ENCODE assay signal across 14 cellular contexts in the genomic region with DNA sequence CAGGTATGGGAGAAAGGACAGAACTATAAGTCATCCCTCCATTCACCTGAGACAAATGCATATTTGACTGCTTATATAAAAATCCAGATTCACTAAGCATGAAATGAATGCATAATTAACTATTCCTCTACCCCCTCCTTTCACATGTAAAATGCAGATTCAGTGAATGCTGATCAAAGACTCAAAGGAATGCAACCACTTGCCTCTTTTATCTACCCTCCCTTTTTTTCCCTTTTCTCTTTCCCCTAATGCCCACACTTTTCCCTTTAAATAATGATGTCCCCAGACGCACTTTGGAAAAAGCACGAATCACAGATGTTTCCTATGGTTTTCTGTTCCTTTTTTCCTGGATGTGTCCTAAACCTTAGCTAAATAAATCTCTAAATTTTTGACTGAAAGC. TPM values are rescaled to one million over a fixed set of nuclear protein-coding genes. Genes with fewer than 3 reads are reported as not detected.
A peak's percentile ranks its signal among the peaks of the same experiment; 100 is the strongest.
DNase-seq lines count a peak whose midpoint lies in the region; ATAC-seq, FAIRE-seq and TF ChIP-seq lines count a peak whose summit lies in the region.
"Had no signal": no experiment of that assay in that cellular context is flagged by ENCODE, and none has a peak within 500 bp of the region (broad histone marks: within the 10 kb centered on the region; RNA-seq: fewer than 3 reads in every experiment).

No MANE protein-coding gene starts in this region.

- TF ChIP-seq CTCF in mammary epithelial cell (conservative IDR thresholded peaks at IDR 0.05 in 1 of 2, IDR thresholded peaks at IDR 0.05 in 1 of 2; ENCODE audit: extremely low read depth in 1 of 2, insufficient read depth in 1 of 2, low read depth in 1 of 2, low read length in 2 of 2): no peak
- TF ChIP-seq CTCF in HepG2 (CRISPR knock-in tag; IDR thresholded peaks at IDR 0.05): no peak

- intact Hi-C loops in mammary epithelial cell (cut with micrococcal nuclease): loop anchor here (5.0 kb wide), 1 partner anchor 35 kb away; no protein-coding TSS in a partner anchor
- intact Hi-C loops in HepG2 (cut with micrococcal nuclease; ENCODE audit: unreplicated experiment): no loop called here

- BruUV-seq in mammary epithelial cell (replicated peaks; lab: Mats Ljungman, UMichigan) (no TSS peak), HepG2 (replicated peaks; lab: Mats Ljungman, UMichigan) (no TSS peak)

- peak overlapping the region; percentile 78 for H3K4me2 ChIP-seq in mammary epithelial cell (ENCODE audit: insufficient read depth, low read depth, low read length)
- no peak overlapping the region for H3K4me2 ChIP-seq in HepG2 (ENCODE audit: low read depth, low read length)

- peak overlapping the region; percentile 62 for H3K9ac ChIP-seq in HUES48 (ENCODE audit: low read depth, low read length)
- H3K9ac ChIP-seq in mammary epithelial cell (ENCODE audit: insufficient read depth, low read length): no peak overlapping the region
- H3K9ac ChIP-seq in HepG2 (ENCODE audit: insufficient read depth, low read depth, low read length): no peak overlapping the region

- peaks cover 71% of the 10 kb centered on the region for H3K4me1 ChIP-seq in CD4-positive, CD25-positive, alpha-beta regulatory T cell (ENCODE audit: control insufficient read depth, insufficient read depth, low read length, poor library complexity, severe bottlenecking)
- H3K4me1 ChIP-seq in HUES48 (ENCODE audit: control insufficient read depth, insufficient read depth, low read length) (peaks cover 52% of the 10 kb centered on the region), mammary epithelial cell (ENCODE audit: insufficient read depth, low read length) (peaks cover 15% of the 10 kb centered on the region), HepG2 (ENCODE audit: insufficient read depth, low read length) (peaks cover 31% of the 10 kb centered on the region)

- H3K4me3 ChIP-seq in CD4-positive, CD25-positive, alpha-beta regulatory T cell (ENCODE audit: low read depth, low read length): peak overlapping the region; percentile 71
- H3K4me3 ChIP-seq in HUES48 (ENCODE audit: low read depth, low read length) (peak overlapping the region; percentile 37), mammary epithelial cell (replicated peaks in 1 of 3; ENCODE audit: insufficient read depth in 1 of 3, low read depth in 2 of 3, low read length in 3 of 3) (no peak overlapping the region), HepG2 (replicated peaks in 1 of 3; ENCODE audit: insufficient read depth in 1 of 3, low read depth in 2 of 3, low read length in 3 of 3) (no peak overlapping the region)
- H3K4me3 ChIP-seq: HAP-1 had no signal

- H3K27me3 ChIP-seq in CD4-positive, CD25-positive, alpha-beta regulatory T cell (ENCODE audit: control insufficient read depth, insufficient read depth, low read length): no peaks in the 10 kb centered on the region
- H3K27me3 ChIP-seq in HUES48 (ENCODE audit: control insufficient read depth, insufficient read depth, low read length) (no peaks in the 10 kb centered on the region), mammary epithelial cell (ENCODE audit: insufficient read depth, low read length) (no peaks in the 10 kb centered on the region), HepG2 (ENCODE audit: control insufficient read depth in 1 of 2, insufficient read depth in 2 of 2, low read length in 2 of 2) (0 out of 5 replicates have a peak, but pooled peaks cover 0 to 17% of the 10 kb centered on the region in 2 experiments)

- no peak for TF ChIP-seq EP300 in HepG2 (IDR thresholded peaks at IDR 0.05; ENCODE audit: low read depth in 2 of 2, low read length in 2 of 2)
- TF ChIP-seq EP300 in HepG2 (CRISPR knock-in tag; IDR thresholded peaks at IDR 0.05; ENCODE audit: borderline replicate concordance): no peak

- H4K20me1 ChIP-seq in mammary epithelial cell (ENCODE audit: insufficient read depth, low read length) (no peaks in the 10 kb centered on the region), HepG2 (ENCODE audit: insufficient read depth, low read length) (no peaks in the 10 kb centered on the region)

- dilution Hi-C loops in mammary epithelial cell (cut with HindIII; ENCODE audit: low sequenced_read_pairs): no loop called here

- no peaks in the 10 kb centered on the region for H3K9me3 ChIP-seq in CD4-positive, CD25-positive, alpha-beta regulatory T cell (ENCODE audit: control insufficient read depth in 2 of 2, low read length in 2 of 2)
- H3K9me3 ChIP-seq in HUES48 (ENCODE audit: control insufficient read depth, insufficient read depth, low read length) (no peaks in the 10 kb centered on the region), mammary epithelial cell (replicated peaks; ENCODE audit: insufficient read depth, low read length) (no peaks in the 10 kb centered on the region), HepG2 (ENCODE audit: low read length) (no peaks in the 10 kb centered on the region)
- H3K9me3 ChIP-seq: HAP-1 had no signal

- no peaks in the 10 kb centered on the region for H3K79me2 ChIP-seq in mammary epithelial cell (ENCODE audit: insufficient read depth, low read length)
- H3K79me2 ChIP-seq in HepG2 (ENCODE audit: insufficient read depth, low read length): no peaks in the 10 kb centered on the region

- H3K4me3 Mint-ChIP-seq in CD4-positive, CD25-positive, alpha-beta regulatory T cell: peak overlapping the region; percentile 59 to 83 (median 72)
- H3K4me3 Mint-ChIP-seq in naive thymus-derived CD8-positive, alpha-beta T cell: peak overlapping the region; percentile 2 to 82 (median 68)
- H3K4me3 Mint-ChIP-seq: activated naive CD4-positive, alpha-beta T cell treated with anti-CD3 and anti-CD28 coated beads for 36 hours; stimulated activated memory B cell treated with anti-CD40 and anti-IgM and Interleukin-4, amounts not matched to agents 10 μg/mL and 1 μg/mL and 100 μg/mL, for 72 hours had no signal

- POLR2A ChIA-PET in naive thymus-derived CD8-positive, alpha-beta T cell (lab: Charles Lee): interaction anchor here (0.6 to 9.9 kb wide), 8 partner anchors 9 to 149 kb away, joined by 3 to 226 read pairs (median 4); a partner anchor contains a TSS
- POLR2A ChIA-PET in HepG2 (lab: Yijun Ruan, JAX): no interaction called here

- FAIRE-seq in HepG2 (lab: Jason Lieb, UNC) (no peak), GM19239 (lab: Jason Lieb, UNC) (no peak)
- FAIRE-seq: colon had no signal

- CTCF ChIA-PET in mammary epithelial cell (lab: Charles Lee; ENCODE audit: low non-redundant PET) (no interaction called here), HepG2 (lab: Yijun Ruan, JAX; ENCODE audit: low intra/inter-chr PET ratio, low total read pairs) (no interaction called here)

- no peaks in the 10 kb centered on the region for H3K27me3 Mint-ChIP-seq in CD4-positive, CD25-positive, alpha-beta regulatory T cell
- no peaks in the 10 kb centered on the region for H3K27me3 Mint-ChIP-seq in naive thymus-derived CD8-positive, alpha-beta T cell
- H3K27me3 Mint-ChIP-seq: stimulated activated memory B cell treated with anti-CD40 and anti-IgM and Interleukin-4, amounts not matched to agents 10 μg/mL and 1 μg/mL and 100 μg/mL, for 72 hours had no signal

- no peak for DNase-seq in CD4-positive, CD25-positive, alpha-beta regulatory T cell
- DNase-seq in mammary epithelial cell (no peak), HepG2 (ENCODE audit: low spot score) (no peak), GM19239 (ENCODE audit: insufficient read length, low spot score) (no peak)
- no peak for DNase-seq in naive thymus-derived CD8-positive, alpha-beta T cell
- no peak for DNase-seq in stimulated activated CD4-positive, alpha-beta T cell treated with anti-CD3 and anti-CD28 coated beads, Interleukin-1b, Interleukin-23, amount 100 ng/mL, for 48 hours

- peaks cover 40 to 87% (median 65%) of the 10 kb centered on the region in 4 donors for H3K4me1 Mint-ChIP-seq in CD4-positive, CD25-positive, alpha-beta regulatory T cell
- peaks cover 36 to 85% (median 80%) of the 10 kb centered on the region in 4 donors for H3K4me1 Mint-ChIP-seq in naive thymus-derived CD8-positive, alpha-beta T cell

- H3K27ac ChIP-seq in CD4-positive, CD25-positive, alpha-beta regulatory T cell (ENCODE audit: insufficient read depth, low read length, poor library complexity, severe bottlenecking): peak overlapping the region; percentile 68
- peak overlapping the region; percentile 87 for H3K27ac ChIP-seq in HUES48 (ENCODE audit: low read depth, low read length)
- H3K27ac ChIP-seq in mammary epithelial cell (ENCODE audit: insufficient read depth, low read depth, low read length): no peak overlapping the region
- H3K27ac ChIP-seq in HepG2 (ENCODE audit: extremely low read length, insufficient read depth, low read length): no peak overlapping the region
- H3K27ac ChIP-seq: C4-2B had no signal

- no peak for TF ChIP-seq POLR2A in HepG2 (IDR thresholded peaks at IDR 0.05; ENCODE audit: insufficient read depth in 1 of 2, low read depth in 2 of 2, low read length in 2 of 2)

- peak overlapping the region; percentile 39 to 98 (median 92) for H3K27ac Mint-ChIP-seq in CD4-positive, CD25-positive, alpha-beta regulatory T cell
- peak overlapping the region; percentile 83 to 95 (median 92) for H3K27ac Mint-ChIP-seq in naive thymus-derived CD8-positive, alpha-beta T cell
- H3K27ac Mint-ChIP-seq: stimulated activated memory B cell treated with anti-CD40 and anti-IgM and Interleukin-4, amounts not matched to agents 10 μg/mL and 1 μg/mL and 100 μg/mL, for 72 hours had no signal

- in situ Hi-C loops in mammary epithelial cell (cut with MboI; ENCODE audit: low sequenced_read_pairs in 2 of 2): no loop called here
- in situ Hi-C loops in HepG2 (cut with HindIII; ENCODE audit: extremely low pct_ligation_motif_present, low pct_unique_long_range_greater_than_20kb): no loop called here

- no peaks in the 10 kb centered on the region for H3K36me3 ChIP-seq in CD4-positive, CD25-positive, alpha-beta regulatory T cell (ENCODE audit: control insufficient read depth, insufficient read depth, low read length)
- H3K36me3 ChIP-seq in HUES48 (ENCODE audit: control insufficient read depth, insufficient read depth, low read length) (no peaks in the 10 kb centered on the region), mammary epithelial cell (ENCODE audit: insufficient read depth, low read length) (no peaks in the 10 kb centered on the region), HepG2 (replicated peaks in 1 of 2; ENCODE audit: control insufficient read depth in 1 of 2, insufficient read depth in 2 of 2, low read length in 2 of 2) (no peaks in the 10 kb centered on the region)
- H3K36me3 ChIP-seq: HAP-1 had no signal

- peaks cover 0 to 1% (median 0%) of the 10 kb centered on the region in 7 donors for H3K9me3 Mint-ChIP-seq in CD4-positive, CD25-positive, alpha-beta regulatory T cell
- no peaks in the 10 kb centered on the region for H3K9me3 Mint-ChIP-seq in naive thymus-derived CD8-positive, alpha-beta T cell
- H3K9me3 Mint-ChIP-seq: activated naive CD4-positive, alpha-beta T cell treated with anti-CD3 and anti-CD28 coated beads for 36 hours; stimulated activated memory B cell treated with anti-CD40 and anti-IgM and Interleukin-4, amounts not matched to agents 10 μg/mL and 1 μg/mL and 100 μg/mL, for 72 hours had no signal

- no peak for TF ChIP-seq RAD21 in HepG2 (CRISPR knock-in tag; IDR thresholded peaks at IDR 0.05)

- 97% methylated on average over 2 of the region's 2 CpGs for WGBS in mammary epithelial cell (ENCODE audit: low coverage, missing lambda C conversion rate)
- 62% methylated on average over 2 of the region's 2 CpGs for WGBS in HepG2 (ENCODE audit: low lambda C conversion rate)

- ATAC-seq in CD4-positive, CD25-positive, alpha-beta regulatory T cell (ENCODE audit: low read depth in 2 of 2): no peak
- ATAC-seq in naive thymus-derived CD8-positive, alpha-beta T cell: no peak
- no peak for ATAC-seq in HepG2
- no peak for ATAC-seq in HG03097 (IDR thresholded peaks at IDR 0.05; ENCODE audit: low FRiP score, unreplicated experiment)

- no peak overlapping the region for H2AFZ ChIP-seq in mammary epithelial cell (ENCODE audit: low read depth, low read length)
- no peak overlapping the region for H2AFZ ChIP-seq in HepG2 (ENCODE audit: low read length)

- no peaks in the 10 kb centered on the region for H3K36me3 Mint-ChIP-seq in CD4-positive, CD25-positive, alpha-beta regulatory T cell
- H3K36me3 Mint-ChIP-seq in naive thymus-derived CD8-positive, alpha-beta T cell: no peaks in the 10 kb centered on the region
- H3K36me3 Mint-ChIP-seq: stimulated activated memory B cell treated with anti-CD40 and anti-IgM and Interleukin-4, amounts not matched to agents 10 μg/mL and 1 μg/mL and 100 μg/mL, for 72 hours had no signal

RNA-seq across cellular contexts. Expression of a gene that starts 4.5 kb away (rescaled TPM):
- total RNA-seq in CD4-positive, CD25-positive, alpha-beta regulatory T cell: 118 TPM
- 100 to 1,000 TPM; 405 to 493 (median 439) TPM for polyA plus RNA-seq in CD4-positive, CD25-positive, alpha-beta regulatory T cell
- total RNA-seq in mammary epithelial cell: 1 to 10 TPM in 1 of 2 donors, under 1 TPM in 1; 0.67 to 1.3 TPM
- polyA plus RNA-seq in mammary epithelial cell: 3.5 TPM
- polyA minus RNA-seq in mammary epithelial cell: not detected
- total RNA-seq in naive thymus-derived CD8-positive, alpha-beta T cell: 10 to 100 TPM; 97.8 to 99.8 TPM
- polyA plus RNA-seq in naive thymus-derived CD8-positive, alpha-beta T cell: 100 to 1,000 TPM; 460 to 532 (median 464) TPM
- total RNA-seq in HepG2 (2016; rRNA removed; fragmentation: Illumina TruSeq; extraction: Trizol): 1.00 and 1.6 TPM in 2 replicates
- total RNA-seq in HepG2 (2016; cell fraction: cytosol; rRNA removed; fragmentation: Illumina TruSeq; extraction: Trizol; ENCODE audit: low read depth): not detected in 2 replicates
- total RNA-seq in HepG2 (2016; cell fraction: insoluble cytoplasmic fraction; rRNA removed; fragmentation: Illumina TruSeq; extraction: Trizol): 0.65 and 0.71 TPM in 2 replicates
- 0.45 and 0.74 TPM in 2 replicates for total RNA-seq in HepG2 (2016; cell fraction: membrane; rRNA removed; fragmentation: Illumina TruSeq; extraction: Trizol)
- 0.62 and 0.91 TPM in 2 replicates for total RNA-seq in HepG2 (2016; cell fraction: nucleus; rRNA removed; fragmentation: Illumina TruSeq; extraction: Trizol)
- 0.71 and 1.1 TPM in 2 replicates for polyA plus RNA-seq in HepG2 (2011; rRNA removed)
- 0.62 and 1.2 TPM in 2 replicates for polyA plus RNA-seq in HepG2 (2011; cell fraction: cytosol; rRNA removed)
- 0.38 TPM in 1 of 2 replicates, not detected in the other for polyA plus RNA-seq in HepG2 (2011; cell fraction: nucleus; rRNA removed)
- polyA plus RNA-seq in HepG2 (2012): 0.74 and 1.4 TPM in 2 replicates
- polyA plus RNA-seq in HepG2 (2016; cell fraction: cytosol; fragmentation: Illumina TruSeq; extraction: Trizol; ENCODE audit: low read depth): 0.45 and 0.51 TPM in 2 replicates
- 0.67 and 1.4 TPM in 2 replicates for polyA plus RNA-seq in HepG2 (2016; cell fraction: insoluble cytoplasmic fraction; fragmentation: Illumina TruSeq; extraction: Trizol; ENCODE audit: low read depth)
- polyA plus RNA-seq in HepG2 (2016; cell fraction: membrane; fragmentation: Illumina TruSeq; extraction: Trizol; ENCODE audit: low read depth): 0.49 and 0.55 TPM in 2 replicates
- polyA plus RNA-seq in HepG2 (2016; cell fraction: nucleus; fragmentation: Illumina TruSeq; extraction: Trizol; ENCODE audit: insufficient read depth, low read depth): not detected in 2 replicates
- 2.3 TPM in 1 of 2 replicates, not detected in the other for polyA minus RNA-seq in HepG2 (2011; rRNA and poly(A)+ RNA removed; ENCODE audit: low replicate concordance)
- not detected in 2 replicates for polyA minus RNA-seq in HepG2 (2011; cell fraction: cytosol; rRNA and poly(A)+ RNA removed)
- not detected in 2 replicates for polyA minus RNA-seq in HepG2 (2011; cell fraction: nucleus; rRNA and poly(A)+ RNA removed)

RNA-seq across cellular contexts. Expression of a gene that starts 26.3 kb away (rescaled TPM):
- 0.94 TPM for total RNA-seq in CD4-positive, CD25-positive, alpha-beta regulatory T cell
- not detected for polyA plus RNA-seq in CD4-positive, CD25-positive, alpha-beta regulatory T cell
- total RNA-seq in mammary epithelial cell (not detected), HepG2 (2016; rRNA removed; fragmentation: Illumina TruSeq; extraction: Trizol) (not detected in 2 replicates)
- polyA plus RNA-seq in mammary epithelial cell (not detected), HepG2 (2011; rRNA removed) (not detected in 2 replicates)
- not detected for polyA minus RNA-seq in mammary epithelial cell
- total RNA-seq in naive thymus-derived CD8-positive, alpha-beta T cell: not detected
- not detected for polyA plus RNA-seq in naive thymus-derived CD8-positive, alpha-beta T cell
- total RNA-seq in HepG2 (2016; cell fraction: cytosol; rRNA removed; fragmentation: Illumina TruSeq; extraction: Trizol; ENCODE audit: low read depth): not detected in 2 replicates
- total RNA-seq in HepG2 (2016; cell fraction: insoluble cytoplasmic fraction; rRNA removed; fragmentation: Illumina TruSeq; extraction: Trizol): not detected in 2 replicates
- not detected in 2 replicates for total RNA-seq in HepG2 (2016; cell fraction: membrane; rRNA removed; fragmentation: Illumina TruSeq; extraction: Trizol)
- total RNA-seq in HepG2 (2016; cell fraction: nucleus; rRNA removed; fragmentation: Illumina TruSeq; extraction: Trizol): not detected in 2 replicates
- polyA plus RNA-seq in HepG2 (2011; cell fraction: cytosol; rRNA removed): not detected in 2 replicates
- polyA plus RNA-seq in HepG2 (2011; cell fraction: nucleus; rRNA removed): not detected in 2 replicates
- polyA plus RNA-seq in HepG2 (2012): not detected in 2 replicates
- polyA plus RNA-seq in HepG2 (2016; cell fraction: cytosol; fragmentation: Illumina TruSeq; extraction: Trizol; ENCODE audit: low read depth): not detected in 2 replicates
- polyA plus RNA-seq in HepG2 (2016; cell fraction: insoluble cytoplasmic fraction; fragmentation: Illumina TruSeq; extraction: Trizol; ENCODE audit: low read depth): not detected in 2 replicates
- not detected in 2 replicates for polyA plus RNA-seq in HepG2 (2016; cell fraction: membrane; fragmentation: Illumina TruSeq; extraction: Trizol; ENCODE audit: low read depth)
- not detected in 2 replicates for polyA plus RNA-seq in HepG2 (2016; cell fraction: nucleus; fragmentation: Illumina TruSeq; extraction: Trizol; ENCODE audit: insufficient read depth, low read depth)
- polyA minus RNA-seq in HepG2 (2011; rRNA and poly(A)+ RNA removed; ENCODE audit: low replicate concordance): 0.14 and 0.56 TPM in 2 replicates
- polyA minus RNA-seq in HepG2 (2011; cell fraction: cytosol; rRNA and poly(A)+ RNA removed): not detected in 2 replicates
- polyA minus RNA-seq in HepG2 (2011; cell fraction: nucleus; rRNA and poly(A)+ RNA removed): not detected in 2 replicates
- total RNA-seq: activated naive CD4-positive, alpha-beta T cell treated with anti-CD3 and anti-CD28 coated beads for 36 hours had no signal

RNA-seq across cellular contexts. Expression of a gene that starts 31.0 kb away (rescaled TPM):
- not detected for total RNA-seq in CD4-positive, CD25-positive, alpha-beta regulatory T cell
- under 1 TPM in 2 of 4 donors, not detected in 2; 0.28 to 0.47 TPM for polyA plus RNA-seq in CD4-positive, CD25-positive, alpha-beta regulatory T cell
- under 1 TPM in 1 of 2 donors, not detected in 1; 0.87 TPM for total RNA-seq in mammary epithelial cell
- polyA plus RNA-seq in mammary epithelial cell: 1.6 TPM
- not detected for polyA minus RNA-seq in mammary epithelial cell
- total RNA-seq in naive thymus-derived CD8-positive, alpha-beta T cell: not detected
- polyA plus RNA-seq in naive thymus-derived CD8-positive, alpha-beta T cell: under 1 TPM; 0.39 to 0.69 (median 0.49) TPM
- 0.29 TPM in 1 of 2 replicates, not detected in the other for total RNA-seq in HepG2 (2016; rRNA removed; fragmentation: Illumina TruSeq; extraction: Trizol)
- not detected in 2 replicates for total RNA-seq in HepG2 (2016; cell fraction: cytosol; rRNA removed; fragmentation: Illumina TruSeq; extraction: Trizol; ENCODE audit: low read depth)
- 0.26 and 0.28 TPM in 2 replicates for total RNA-seq in HepG2 (2016; cell fraction: insoluble cytoplasmic fraction; rRNA removed; fragmentation: Illumina TruSeq; extraction: Trizol)
- 0.45 and 0.62 TPM in 2 replicates for total RNA-seq in HepG2 (2016; cell fraction: membrane; rRNA removed; fragmentation: Illumina TruSeq; extraction: Trizol)
- not detected in 2 replicates for total RNA-seq in HepG2 (2016; cell fraction: nucleus; rRNA removed; fragmentation: Illumina TruSeq; extraction: Trizol)
- polyA plus RNA-seq in HepG2 (2011; rRNA removed): 0.09 and 0.22 TPM in 2 replicates
- polyA plus RNA-seq in HepG2 (2011; cell fraction: cytosol; rRNA removed): 0.08 and 0.38 TPM in 2 replicates
- 0.64 TPM in 1 of 2 replicates, not detected in the other for polyA plus RNA-seq in HepG2 (2011; cell fraction: nucleus; rRNA removed)
- polyA plus RNA-seq in HepG2 (2012): 0.23 and 0.49 TPM in 2 replicates
- 0.25 and 0.33 TPM in 2 replicates for polyA plus RNA-seq in HepG2 (2016; cell fraction: cytosol; fragmentation: Illumina TruSeq; extraction: Trizol; ENCODE audit: low read depth)
- polyA plus RNA-seq in HepG2 (2016; cell fraction: insoluble cytoplasmic fraction; fragmentation: Illumina TruSeq; extraction: Trizol; ENCODE audit: low read depth): not detected in 2 replicates
- 0.41 TPM in 1 of 2 replicates, not detected in the other for polyA plus RNA-seq in HepG2 (2016; cell fraction: membrane; fragmentation: Illumina TruSeq; extraction: Trizol; ENCODE audit: low read depth)
- polyA plus RNA-seq in HepG2 (2016; cell fraction: nucleus; fragmentation: Illumina TruSeq; extraction: Trizol; ENCODE audit: insufficient read depth, low read depth): not detected in 2 replicates
- polyA minus RNA-seq in HepG2 (2011; rRNA and poly(A)+ RNA removed; ENCODE audit: low replicate concordance): 0.51 and 0.74 TPM in 2 replicates
- not detected in 2 replicates for polyA minus RNA-seq in HepG2 (2011; cell fraction: cytosol; rRNA and poly(A)+ RNA removed)
- not detected in 2 replicates for polyA minus RNA-seq in HepG2 (2011; cell fraction: nucleus; rRNA and poly(A)+ RNA removed)
- total RNA-seq: activated naive CD4-positive, alpha-beta T cell treated with anti-CD3 and anti-CD28 coated beads for 36 hours; mononuclear cell had no signal

RNA-seq across cellular contexts. Expression of a gene that starts 41.2 kb away (rescaled TPM):
- 1.8 TPM for total RNA-seq in CD4-positive, CD25-positive, alpha-beta regulatory T cell
- not detected for polyA plus RNA-seq in CD4-positive, CD25-positive, alpha-beta regulatory T cell
- total RNA-seq in mammary epithelial cell: under 1 TPM in 1 of 2 donors, not detected in 1; under 0.01 TPM
- not detected for polyA plus RNA-seq in mammary epithelial cell
- polyA minus RNA-seq in mammary epithelial cell: not detected
- under 1 TPM; 0.18 to 0.58 TPM for total RNA-seq in naive thymus-derived CD8-positive, alpha-beta T cell
- polyA plus RNA-seq in naive thymus-derived CD8-positive, alpha-beta T cell: under 1 TPM; 0.34 to 0.64 (median 0.36) TPM
- total RNA-seq in HepG2 (2016; rRNA removed; fragmentation: Illumina TruSeq; extraction: Trizol): not detected in 2 replicates
- not detected in 2 replicates for total RNA-seq in HepG2 (2016; cell fraction: cytosol; rRNA removed; fragmentation: Illumina TruSeq; extraction: Trizol; ENCODE audit: low read depth)
- not detected in 2 replicates for total RNA-seq in HepG2 (2016; cell fraction: insoluble cytoplasmic fraction; rRNA removed; fragmentation: Illumina TruSeq; extraction: Trizol)
- total RNA-seq in HepG2 (2016; cell fraction: membrane; rRNA removed; fragmentation: Illumina TruSeq; extraction: Trizol): not detected in 2 replicates
- not detected in 2 replicates for total RNA-seq in HepG2 (2016; cell fraction: nucleus; rRNA removed; fragmentation: Illumina TruSeq; extraction: Trizol)
- polyA plus RNA-seq in HepG2 (2011; rRNA removed): not detected in 2 replicates
- not detected in 2 replicates for polyA plus RNA-seq in HepG2 (2011; cell fraction: cytosol; rRNA removed)
- polyA plus RNA-seq in HepG2 (2011; cell fraction: nucleus; rRNA removed): not detected in 2 replicates
- not detected in 2 replicates for polyA plus RNA-seq in HepG2 (2012)
- not detected in 2 replicates for polyA plus RNA-seq in HepG2 (2016; cell fraction: cytosol; fragmentation: Illumina TruSeq; extraction: Trizol; ENCODE audit: low read depth)
- not detected in 2 replicates for polyA plus RNA-seq in HepG2 (2016; cell fraction: insoluble cytoplasmic fraction; fragmentation: Illumina TruSeq; extraction: Trizol; ENCODE audit: low read depth)
- not detected in 2 replicates for polyA plus RNA-seq in HepG2 (2016; cell fraction: membrane; fragmentation: Illumina TruSeq; extraction: Trizol; ENCODE audit: low read depth)
- not detected in 2 replicates for polyA plus RNA-seq in HepG2 (2016; cell fraction: nucleus; fragmentation: Illumina TruSeq; extraction: Trizol; ENCODE audit: insufficient read depth, low read depth)
- polyA minus RNA-seq in HepG2 (2011; rRNA and poly(A)+ RNA removed; ENCODE audit: low replicate concordance): 0.23 TPM in 1 of 2 replicates, not detected in the other
- polyA minus RNA-seq in HepG2 (2011; cell fraction: cytosol; rRNA and poly(A)+ RNA removed): not detected in 2 replicates
- polyA minus RNA-seq in HepG2 (2011; cell fraction: nucleus; rRNA and poly(A)+ RNA removed): not detected in 2 replicates
- total RNA-seq: activated naive CD4-positive, alpha-beta T cell treated with anti-CD3 and anti-CD28 coated beads for 36 hours had no signal

Comparison
In these comparisons a context has a peak if more than half of its experiments do, and no peak if none do; other contexts are left out.
1. H3K27ac ChIP-seq: peak in CD4-positive, CD25-positive, alpha-beta regulatory T cell (single experiment) and HUES48 (single experiment); none in mammary epithelial cell (single experiment) and HepG2 (single experiment).
2. H3K4me3 ChIP-seq: peak in CD4-positive, CD25-positive, alpha-beta regulatory T cell (single experiment) and HUES48 (single experiment); none in mammary epithelial cell (0 of 3) and HepG2 (0 of 3).
3. RNA of a gene that starts 4.5 kb away (total RNA-seq): 118 TPM in CD4-positive, CD25-positive, alpha-beta regulatory T cell (single experiment) and 97.8 to 99.8 TPM in naive thymus-derived CD8-positive, alpha-beta T cell; 0.67 to 1.3 TPM in mammary epithelial cell and 0.45 to 1.6 TPM in HepG2; every median in the first group is over 10 times any median in the second.